Comparison of ENCODE assay signal across 23 cellular contexts in genomic region chr15:63344737-63345390, GRCh38. TPM values are rescaled to one million over a fixed set of nuclear protein-coding genes. Genes with fewer than 3 reads are reported as not detected.
DNase-seq lines count a peak whose midpoint lies in the region; ATAC-seq and TF ChIP-seq lines count a peak whose summit lies in the region.
"Had no signal": no experiment of that assay in that cellular context is flagged by ENCODE, and none has a peak within 500 bp of the region (broad histone marks: within the 10 kb centered on the region; RNA-seq: fewer than 3 reads in every experiment).

No MANE protein-coding gene starts in this region.

- 84 to 89% (median 86%) methylated on average over 4 to 5 of the region's 5 CpGs for WGBS in adrenal gland, 4 donors

- no peaks in the 10 kb centered on the region for H3K4me1 Mint-ChIP-seq in activated CD4-positive, alpha-beta T cell treated with anti-CD3 and anti-CD28 coated beads for 36 hours
- H3K4me1 Mint-ChIP-seq in type B pancreatic cell (ENCODE audit: unreplicated experiment), result peaks cover 26% of the 10 kb centered on the region
- H3K4me1 Mint-ChIP-seq: natural killer cell, T-cell had no signal

- no peaks in the 10 kb centered on the region for H3K27me3 ChIP-seq in RWPE2 (ENCODE audit: insufficient read depth, poor library complexity, severe bottlenecking)
- H3K27me3 ChIP-seq in adrenal gland, result no peaks in the 10 kb centered on the region
- H3K27me3 ChIP-seq: transverse colon had no signal

- CTCF ChIA-PET in activated CD4-positive, alpha-beta T cell treated with anti-CD3 and anti-CD28 coated beads for 36 hours (lab: Charles Lee), result interaction anchor here (0.7 kb wide), 2 partner anchors 36 to 179 kb away, joined by 3 read pairs; no protein-coding TSS in a partner anchor

- no peak for TF ChIP-seq POLR2A in adrenal gland (IDR thresholded peaks at IDR 0.05)

- H3K4me3 Mint-ChIP-seq in activated CD4-positive, alpha-beta T cell treated with anti-CD3 and anti-CD28 coated beads for 36 hours, result no peak overlapping the region
- H3K4me3 Mint-ChIP-seq in type B pancreatic cell, result no peak overlapping the region
- H3K4me3 Mint-ChIP-seq: GM23338, IgD-negative memory B cell, memory B cell, natural killer cell, T-cell had no signal

- ATAC-seq in activated CD4-positive, alpha-beta T cell treated with anti-CD3 and anti-CD28 coated beads for 36 hours, result no peak
- ATAC-seq in RWPE2 (ENCODE audit: low read depth), result 0 out of 3 replicates have a peak, but pooled peaks have one; percentile 19
- ATAC-seq: GM23338, Panc1, psoas muscle, T-cell had no signal

- no peaks in the 10 kb centered on the region for H3K27me3 Mint-ChIP-seq in activated CD4-positive, alpha-beta T cell treated with anti-CD3 and anti-CD28 coated beads for 36 hours
- H3K27me3 Mint-ChIP-seq in type B pancreatic cell, result peaks cover 37% of the 10 kb centered on the region

- no peak overlapping the region for H3K4me3 ChIP-seq in RWPE2 (ENCODE audit: severe bottlenecking)
- H3K4me3 ChIP-seq in fibroblast of the aortic adventitia (ENCODE audit: low read depth, low read length), result no peak overlapping the region
- H3K4me3 ChIP-seq in adrenal gland, result no peak overlapping the region
- H3K4me3 ChIP-seq: GM23338, psoas muscle, transverse colon had no signal

- H3K4me1 ChIP-seq in RWPE2 (ENCODE audit: insufficient read depth, poor library complexity, severe bottlenecking) (peaks cover 51% of the 10 kb centered on the region), adrenal gland (replicated peaks in 1 of 2) (peaks cover 10 to 18% of the 10 kb centered on the region in 2 donors)

- H3K9me3 ChIP-seq in RWPE2 (ENCODE audit: severe bottlenecking) (no peaks in the 10 kb centered on the region), adrenal gland (replicated peaks in 1 of 3) (no peaks in the 10 kb centered on the region)
- H3K9me3 ChIP-seq: psoas muscle, transverse colon had no signal

- intact Hi-C loops in activated CD4-positive, alpha-beta T cell treated with anti-CD3 and anti-CD28 coated beads for 36 hours (cut with DNase I, micrococcal nuclease), result no loop called here
- intact Hi-C loops in adrenal gland (cut with DNase I), result no loop called here

- H3K36me3 Mint-ChIP-seq in activated CD4-positive, alpha-beta T cell treated with anti-CD3 and anti-CD28 coated beads for 36 hours (ENCODE audit: low read depth), result no peaks in the 10 kb centered on the region
- no peaks in the 10 kb centered on the region for H3K36me3 Mint-ChIP-seq in type B pancreatic cell
- H3K36me3 Mint-ChIP-seq: IgD-negative memory B cell, memory B cell, natural killer cell, T-cell had no signal

- H3K9me3 Mint-ChIP-seq in activated CD4-positive, alpha-beta T cell treated with anti-CD3 and anti-CD28 coated beads for 36 hours (ENCODE audit: low read depth), result no peaks in the 10 kb centered on the region
- no peaks in the 10 kb centered on the region for H3K9me3 Mint-ChIP-seq in type B pancreatic cell
- H3K9me3 Mint-ChIP-seq: GM23338, IgD-negative memory B cell, memory B cell, natural killer cell, T-cell had no signal

- DNase-seq in activated CD4-positive, alpha-beta T cell treated with anti-CD3 and anti-CD28 coated beads for 36 hours, result no peak
- DNase-seq in activated CD4-positive, alpha-beta T cell treated with anti-CD3 and anti-CD28 coated beads, Interleukin-2, amount 50 U/mL, for 48 hours, result no peak
- DNase-seq in RWPE2 (ENCODE audit: low spot score) (no peak), fibroblast of the aortic adventitia (ENCODE audit: low read depth) (peak; percentile 56), type B pancreatic cell (ENCODE audit: extremely low spot score, unreplicated experiment) (no peak), C1 segment of cervical spinal cord (lab: John Stamatoyannopoulos, UW) (no peak), adrenal gland (no peak), H4 (ENCODE audit: low spot score) (no peak)
- DNase-seq: caudate nucleus; COR-L47; effector CD4-positive, alpha-beta T cell; islet precursor cell; natural killer cell; NCI-H1092 treated with DMSO at 0.1 percent for 48 hours; NCI-H2171; NCI-H774; psoas muscle; T-cell; transverse colon had no signal

- H3K27ac ChIP-seq in RWPE2 (ENCODE audit: poor library complexity, severe bottlenecking) (no peak overlapping the region), adrenal gland (no peak overlapping the region)
- H3K27ac ChIP-seq: psoas muscle, transverse colon had no signal

- H3K36me3 ChIP-seq in RWPE2 (ENCODE audit: low read depth) (peaks cover 6% of the 10 kb centered on the region), adrenal gland (replicated peaks in 1 of 2) (no peaks in the 10 kb centered on the region)

- POLR2A ChIA-PET in activated CD4-positive, alpha-beta T cell treated with anti-CD3 and anti-CD28 coated beads for 36 hours (lab: Charles Lee), result no interaction called here

- TF ChIP-seq CTCF in RWPE2 (IDR thresholded peaks at IDR 0.05; ENCODE audit: poor library complexity, severe bottlenecking) (no peak), fibroblast of the aortic adventitia (IDR thresholded peaks at IDR 0.05; ENCODE audit: insufficient read depth, low read length) (no peak), type B pancreatic cell (conservative IDR thresholded peaks at IDR 0.05) (no peak), adrenal gland (IDR thresholded peaks at IDR 0.05) (no peak)

- H3K27ac Mint-ChIP-seq in activated CD4-positive, alpha-beta T cell treated with anti-CD3 and anti-CD28 coated beads for 36 hours, result peak overlapping the region; percentile 49
- peak overlapping the region; percentile 14 for H3K27ac Mint-ChIP-seq in type B pancreatic cell
- H3K27ac Mint-ChIP-seq: GM23338, IgD-negative memory B cell, memory B cell, natural killer cell, T-cell had no signal

RNA-seq across cellular contexts. Expression of gene CA12, which starts 36.8 kb away (rescaled TPM):
- total RNA-seq in activated CD4-positive, alpha-beta T cell treated with anti-CD3 and anti-CD28 coated beads for 36 hours, result under 1 TPM; 0.32 to 0.46 TPM
- total RNA-seq in fibroblast of the aortic adventitia (ENCODE audit: low replicate concordance) (21.5 and 174 TPM in 2 replicates), type B pancreatic cell (ENCODE audit: low replicate concordance) (4.7 and 5.5 TPM in 2 replicates), adrenal gland (under 1 TPM in 6 of 8 donors, not detected in 2; under 0.01 to 0.52 (median 0.31) TPM)
- polyA plus RNA-seq in adrenal gland, result under 1 TPM; 0.08 to 0.37 (median 0.20) TPM
- total RNA-seq in H4 (2014; rRNA removed; shearing (Covaris generic)), result 24.2 and 27.4 TPM in 2 replicates
- total RNA-seq: natural killer cell had no signal
- polyA plus RNA-seq: IgD-negative memory B cell had no signal
